7 cellular contexts compared by ENCODE assay signal in genomic region chr15:72199721-72200212, GRCh38. TPM values are rescaled to one million over a fixed set of nuclear protein-coding genes. Genes with fewer than 3 reads are reported as not detected.
DNase-seq lines count a peak whose midpoint lies in the region; TF ChIP-seq lines count a peak whose summit lies in the region.

No MANE protein-coding gene starts in this region.

- WGBS in thyroid gland, 2 donors, result 65 to 87% methylated on average over 2 of the region's 2 CpGs

- no peaks in the 10 kb centered on the region for H3K9me3 ChIP-seq in thyroid gland

- peaks cover 33% of the 10 kb centered on the region in 2 donors for H3K36me3 ChIP-seq in thyroid gland

- H3K27me3 ChIP-seq in thyroid gland, result no peaks in the 10 kb centered on the region

- intact Hi-C loops in thyroid gland (cut with DNase I), result loop anchor here (5.0 kb wide), 1 partner anchor 73 kb away; the partner anchor contains the start of gene PARP6

- H3K27ac ChIP-seq in thyroid gland, result no peak overlapping the region

- peak; percentile 51 for DNase-seq in Jurkat, Clone E6-1 (ENCODE audit: low read depth, low spot score)
- DNase-seq in SHP77 (lab: John Stamatoyannopoulos, UW) (peak; percentile 63 to 68), foreskin fibroblast (peak; percentile 60 to 88), occipital lobe (lab: John Stamatoyannopoulos, UW) (peak; percentile 36), thyroid gland (peak; percentile 85 to 86)
- DNase-seq in activated T-helper 9 cell treated with anti-CD3 and anti-CD28 coated beads, Interleukin-2, amount 50 U/mL, for 16 hours (ENCODE audit: low read depth), result peak; percentile 50

- TF ChIP-seq POLR2A in thyroid gland (IDR thresholded peaks at IDR 0.05), result no peak

- H3K4me3 ChIP-seq in Jurkat, Clone E6-1 (ENCODE audit: low read length), result no peak overlapping the region
- H3K4me3 ChIP-seq in foreskin fibroblast (ENCODE audit: low read depth in 1 of 2, low read length in 2 of 2), result no peak overlapping the region
- H3K4me3 ChIP-seq in thyroid gland (replicated peaks in 1 of 3), result no peak overlapping the region

- peaks cover 6 to 33% of the 10 kb centered on the region in 2 donors for H3K4me1 ChIP-seq in thyroid gland

- TF ChIP-seq CTCF in GM12874 (IDR thresholded peaks at IDR 0.05; ENCODE audit: insufficient read depth, low read depth, low read length) (peak; percentile 88), foreskin fibroblast (IDR thresholded peaks at IDR 0.05; ENCODE audit: low read depth, low read length) (peak; percentile 89), thyroid gland (IDR thresholded peaks at IDR 0.05) (peak; percentile 89 to 94 (median 92))

RNA-seq across cellular contexts. Expression of gene GRAMD2A, which starts 2.2 kb away (rescaled TPM):
- polyA plus RNA-seq in Jurkat, Clone E6-1 (2012; ENCODE audit: insufficient read depth, insufficient read length), result 0.80 TPM
- total RNA-seq in occipital lobe, result 0.47 TPM
- total RNA-seq in thyroid gland, result 10 to 100 TPM in 1 of 4 donors, 1 to 10 TPM in 3; 8.8 to 26.9 (median 9.0) TPM

RNA-seq across cellular contexts. Expression of gene PKM, which starts 31.2 kb away (rescaled TPM):
- polyA plus RNA-seq in Jurkat, Clone E6-1 (2012; ENCODE audit: insufficient read depth, insufficient read length), result 1,111 TPM
- total RNA-seq in occipital lobe (258 TPM), thyroid gland (100 to 1,000 TPM; 270 to 587 (median 340) TPM)
